ENCODE assay signal across 2 cellular contexts in genomic region chr2:113209869-113210305, GRCh38.
TF ChIP-seq lines count a peak whose summit lies in the region.

No MANE protein-coding gene starts in this region.

TF ChIP-seq in IMR-90, 13 proteins besides CTCF, POLR2A, EP300 and RAD21:
- TF ChIP-seq CHD1 (IDR thresholded peaks at IDR 0.05; ENCODE audit: low read depth, low read length) (no peak), NFE2L2 (IDR thresholded peaks at IDR 0.05; ENCODE audit: low read depth, low read length) (no peak)

TF ChIP-seq in GM12891, 5 proteins besides CTCF, POLR2A, EP300 and RAD21:
- TF ChIP-seq POU2F2 (IDR thresholded peaks at IDR 0.05; ENCODE audit: low read depth, low read length) = no peak
- TF ChIP-seq POLR2AphosphoS5 (IDR thresholded peaks at IDR 0.05; ENCODE audit: low read depth, low read length) = no peak
- TF ChIP-seq TAF1 (IDR thresholded peaks at IDR 0.05; ENCODE audit: low read depth, low read length) = no peak
- TF ChIP-seq SPI1 (IDR thresholded peaks at IDR 0.05; ENCODE audit: low read depth, low read length) = no peak
- TF ChIP-seq PAX5 (IDR thresholded peaks at IDR 0.05; ENCODE audit: insufficient read depth, low read length, severe bottlenecking) = no peak
